Comparison of ENCODE assay signal across 25 cellular contexts in the genomic region with DNA sequence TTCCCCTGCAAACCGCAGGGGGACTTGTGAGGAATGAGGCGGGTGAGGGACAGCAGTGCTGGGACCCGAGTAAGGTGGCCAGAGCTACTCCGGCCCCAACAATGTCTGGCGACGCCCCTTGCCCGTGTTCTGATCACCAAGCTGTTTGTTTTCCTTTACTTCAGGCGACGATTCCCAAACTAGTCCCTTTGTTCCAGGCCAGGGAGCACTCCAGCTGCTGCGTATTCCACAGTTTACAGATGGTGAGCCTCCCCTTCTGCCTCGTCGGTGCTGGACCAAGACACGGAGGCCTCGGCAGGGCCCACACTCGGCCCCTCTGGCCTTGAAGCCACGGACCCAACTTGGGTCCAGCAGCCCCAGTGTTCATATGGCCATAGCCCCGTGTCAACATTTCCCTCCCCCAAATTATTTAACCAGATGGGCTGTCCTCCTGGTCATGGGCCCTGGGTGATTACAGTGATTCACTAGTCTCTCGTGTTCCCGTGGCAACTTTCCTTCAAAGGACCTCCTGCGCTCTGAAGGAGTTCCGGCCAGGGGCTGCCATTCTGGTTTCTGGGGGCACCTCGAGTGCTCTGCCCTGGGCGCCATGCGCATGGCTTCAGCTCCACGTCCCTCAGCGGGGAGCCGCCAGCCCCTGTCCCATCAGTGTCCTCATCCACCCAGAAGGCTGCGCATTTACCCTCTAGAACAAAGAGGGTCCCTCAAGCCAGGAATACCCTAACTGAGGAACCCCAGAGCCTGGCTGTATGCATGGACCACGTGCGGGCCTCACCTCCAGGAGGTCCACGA. TPM values are rescaled to one million over a fixed set of nuclear protein-coding genes. Genes with fewer than 3 reads are reported as not detected.
DNase-seq lines count a peak whose midpoint lies in the region; ATAC-seq and TF ChIP-seq lines count a peak whose summit lies in the region.
"Had no signal": no experiment of that assay in that cellular context is flagged by ENCODE, and none has a peak within 500 bp of the region (broad histone marks: within the 10 kb centered on the region; RNA-seq: fewer than 3 reads in every experiment).

No MANE protein-coding gene starts in this region.

- H3K27me3 ChIP-seq in RWPE2 (ENCODE audit: insufficient read depth, poor library complexity, severe bottlenecking), result no peaks in the 10 kb centered on the region
- H3K27me3 ChIP-seq in right lobe of liver, result no peaks in the 10 kb centered on the region
- H3K27me3 ChIP-seq: adrenal gland, dorsolateral prefrontal cortex, stomach, transverse colon had no signal

- no peaks in the 10 kb centered on the region for H3K9me3 ChIP-seq in RWPE2 (ENCODE audit: severe bottlenecking)
- H3K9me3 ChIP-seq in right lobe of liver, result no peaks in the 10 kb centered on the region
- H3K9me3 ChIP-seq: adrenal gland, stomach, transverse colon had no signal

- H3K4me3 ChIP-seq in RWPE2 (ENCODE audit: severe bottlenecking) (no peak overlapping the region), right lobe of liver (no peak overlapping the region)
- H3K4me3 ChIP-seq: adrenal gland, dorsolateral prefrontal cortex, stomach, transverse colon had no signal

- H3K27ac ChIP-seq in RWPE2 (ENCODE audit: poor library complexity, severe bottlenecking) (peak overlapping the region; percentile 92), right lobe of liver (peak overlapping the region; percentile 78 to 84 (median 83))

- intact Hi-C loops in right lobe of liver (cut with DNase I), result no loop called here

- H3K27me3 Mint-ChIP-seq in activated CD4-positive, alpha-beta T cell treated with anti-CD3 and anti-CD28 coated beads, Interleukin-2, amount 10 ng/mL, durations not matched to agents 7 days and 5 days, result no peaks in the 10 kb centered on the region
- H3K27me3 Mint-ChIP-seq: IgD-negative memory B cell had no signal

- DNase-seq in activated CD4-positive, alpha-beta T cell treated with anti-CD3 and anti-CD28 coated beads, Interleukin-2, amount 10 ng/mL, durations not matched to agents 7 days and 5 days, result no peak
- no peak for DNase-seq in activated CD4-positive, alpha-beta T cell treated with anti-CD3 and anti-CD28 coated beads, Interleukin-2, amount 50 U/mL, for 48 hours
- no peak for DNase-seq in RWPE2 (ENCODE audit: low spot score)
- no peak for DNase-seq in right lobe of liver
- DNase-seq in retina, result peak; percentile 44
- no peak for DNase-seq in SIG-M5 treated with dmso at 0.1 percent for 504 hours (lab: John Stamatoyannopoulos, UW; ENCODE audit: unreplicated experiment)
- DNase-seq in NCI-H1694 treated with DMSO at 0.1 percent for 48 hours (lab: John Stamatoyannopoulos, UW), result no peak
- DNase-seq: 8988T; activated CD4-positive, alpha-beta T cell treated with anti-CD3 and anti-CD28 coated beads, Interleukin-2, amount 50 U/mL, for 4 hours; activated gamma-delta T cell; adrenal gland; DMS153; dorsolateral prefrontal cortex; head of caudate nucleus; left colon; mesendoderm; natural killer cell; NCI-H1105 treated with DMSO at 0.1 percent for 48 hours; NCI-H2029 treated with DMSO at 0.1 percent for 48 hours; stomach; transverse colon had no signal

- no peak for TF ChIP-seq POLR2A in right lobe of liver (IDR thresholded peaks at IDR 0.05)

- H3K4me1 ChIP-seq in RWPE2 (ENCODE audit: insufficient read depth, poor library complexity, severe bottlenecking) (peaks cover 51% of the 10 kb centered on the region), right lobe of liver (peaks cover 0 to 44% (median 25%) of the 10 kb centered on the region in 4 donors)

- CTCF ChIA-PET in activated CD4-positive, alpha-beta T cell treated with anti-CD3 and anti-CD28 coated beads, Interleukin-2, amount 10 ng/mL, durations not matched to agents 7 days and 5 days (lab: Charles Lee), result interaction anchor here (0.5 to 1.8 kb wide), 2 partner anchors 10 to 114 kb away, joined by 3 to 5 read pairs; no protein-coding TSS in a partner anchor

- H3K4me3 Mint-ChIP-seq in activated CD4-positive, alpha-beta T cell treated with anti-CD3 and anti-CD28 coated beads, Interleukin-2, amount 10 ng/mL, durations not matched to agents 7 days and 5 days, result no peak overlapping the region
- H3K4me3 Mint-ChIP-seq: CD8-positive, alpha-beta T cell; IgD-negative memory B cell; natural killer cell had no signal

- POLR2A ChIA-PET in activated CD4-positive, alpha-beta T cell treated with anti-CD3 and anti-CD28 coated beads, Interleukin-2, amount 10 ng/mL, durations not matched to agents 7 days and 5 days (lab: Charles Lee), result no interaction called here

- H3K36me3 ChIP-seq in RWPE2 (ENCODE audit: low read depth) (no peaks in the 10 kb centered on the region), right lobe of liver (no peaks in the 10 kb centered on the region)
- H3K36me3 ChIP-seq: adrenal gland, transverse colon had no signal

- TF ChIP-seq CTCF in RWPE2 (IDR thresholded peaks at IDR 0.05; ENCODE audit: poor library complexity, severe bottlenecking) (no peak), right lobe of liver (IDR thresholded peaks at IDR 0.05) (no peak)

- peak overlapping the region; percentile 54 for H3K27ac Mint-ChIP-seq in activated CD4-positive, alpha-beta T cell treated with anti-CD3 and anti-CD28 coated beads, Interleukin-2, amount 10 ng/mL, durations not matched to agents 7 days and 5 days
- H3K27ac Mint-ChIP-seq: CD8-positive, alpha-beta T cell; natural killer cell had no signal

- H3K4me1 Mint-ChIP-seq in activated CD4-positive, alpha-beta T cell treated with anti-CD3 and anti-CD28 coated beads, Interleukin-2, amount 10 ng/mL, durations not matched to agents 7 days and 5 days, result peaks cover 16% of the 10 kb centered on the region
- H3K4me1 Mint-ChIP-seq: IgD-negative memory B cell had no signal

- no peaks in the 10 kb centered on the region for H3K9me3 Mint-ChIP-seq in activated CD4-positive, alpha-beta T cell treated with anti-CD3 and anti-CD28 coated beads, Interleukin-2, amount 10 ng/mL, durations not matched to agents 7 days and 5 days
- H3K9me3 Mint-ChIP-seq: CD8-positive, alpha-beta T cell; IgD-negative memory B cell; natural killer cell had no signal

- WGBS in right lobe of liver (ENCODE audit: insufficient coverage, low coverage, low lambda C conversion rate, missing lambda C conversion rate), result 91% methylated on average over 7 of the region's 31 CpGs

- ATAC-seq in RWPE2 (ENCODE audit: low read depth), result no peak
- ATAC-seq in right lobe of liver, result no peak
- no peak for ATAC-seq in HG03139 (IDR thresholded peaks at IDR 0.05; ENCODE audit: unreplicated experiment)
- ATAC-seq: CD8-positive, alpha-beta T cell; HCT116; left colon had no signal

- H3K36me3 Mint-ChIP-seq in activated CD4-positive, alpha-beta T cell treated with anti-CD3 and anti-CD28 coated beads, Interleukin-2, amount 10 ng/mL, durations not matched to agents 7 days and 5 days (ENCODE audit: low read depth), result peaks cover 2% of the 10 kb centered on the region
- H3K36me3 Mint-ChIP-seq: natural killer cell had no signal

RNA-seq across cellular contexts. Expression of gene MTSS2, which starts 24.8 kb away (rescaled TPM):
- 1 to 10 TPM; 7.1 to 9.2 TPM for total RNA-seq in activated CD4-positive, alpha-beta T cell treated with anti-CD3 and anti-CD28 coated beads, Interleukin-2, amount 10 ng/mL, durations not matched to agents 7 days and 5 days
- 100 to 1,000 TPM in 2 of 6 experiments, 10 to 100 TPM in 4; 28.5 to 117 (median 80.2) TPM for total RNA-seq in right lobe of liver
